16 cellular contexts compared by ENCODE assay signal in the genomic region with DNA sequence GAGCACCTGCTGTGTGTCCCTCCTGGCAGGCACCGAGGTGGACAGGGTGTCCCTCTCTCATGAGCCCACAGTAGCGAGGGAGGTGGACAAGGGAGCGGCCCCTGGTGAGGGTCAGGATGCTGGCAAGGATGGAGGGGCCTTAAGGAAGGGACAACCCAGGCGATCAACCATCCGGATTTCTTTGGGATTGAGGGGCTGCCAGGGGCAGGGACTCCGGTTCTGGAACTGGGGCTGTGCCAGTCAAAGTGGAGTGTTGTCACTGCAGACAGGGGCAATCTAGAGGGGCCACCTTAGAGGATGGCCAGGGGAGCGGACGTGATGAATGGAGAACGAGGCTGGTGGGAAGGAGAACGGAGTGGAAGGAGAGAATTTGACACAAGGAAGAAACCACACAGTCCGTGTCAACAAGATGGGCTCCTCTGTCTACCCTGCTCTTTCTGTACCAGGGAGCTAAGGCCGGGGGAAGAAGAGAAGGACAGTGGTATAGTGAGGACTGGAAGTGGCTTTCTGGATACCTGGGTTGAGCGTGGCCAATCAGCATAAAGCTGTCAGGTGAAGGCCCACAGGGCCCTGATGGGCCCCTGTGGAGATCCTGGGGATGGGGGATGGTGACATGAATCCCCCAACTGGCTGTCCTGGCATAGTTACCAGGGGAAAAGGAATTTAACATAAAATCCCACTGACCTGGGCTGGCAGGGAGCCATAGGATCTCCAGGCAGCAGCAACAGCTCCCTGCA.
A peak's percentile ranks its signal among the peaks of the same experiment; 100 is the strongest.
DNase-seq lines count a peak whose midpoint lies in the region; TF ChIP-seq lines count a peak whose summit lies in the region.
"Had no signal": no experiment of that assay in that cellular context is flagged by ENCODE, and none has a peak within 500 bp of the region (broad histone marks: within the 10 kb centered on the region; RNA-seq: fewer than 3 reads in every experiment).

No MANE protein-coding gene starts in this region.

- H3K27me3 ChIP-seq in BLaER1 (peaks cover 20% of the 10 kb centered on the region; the same call in 1 of the 2 replicates), iPS-20b (ENCODE audit: insufficient read depth, low read length) (no peaks in the 10 kb centered on the region), parathyroid adenoma (ENCODE audit: control insufficient read depth, insufficient read depth, low read length) (no peaks in the 10 kb centered on the region), MM.1S (replicated peaks; ENCODE audit: insufficient read depth, low read length) (peaks cover 30% of the 10 kb centered on the region)
- H3K27me3 ChIP-seq: brain microvascular endothelial cell, Peyer's patch had no signal

- DNase-seq in NOMO-1 treated with DMSO at 0.1 percent for 48 hours (lab: John Stamatoyannopoulos, UW; ENCODE audit: unreplicated experiment) (no peak), MM.1S (no peak), GM03348 (ENCODE audit: low spot score) (no peak)
- no peak for DNase-seq in activated effector memory CD4-positive, alpha-beta T cell treated with Interleukin-2 at 50 U/mL for 16 hours
- DNase-seq: activated CD4-positive, CD25-positive, alpha-beta regulatory T cell; activated CD8-positive, alpha-beta memory T cell treated with anti-CD3 and anti-CD28 coated beads, Interleukin-2, amount 10 ng/mL, durations not matched to agents 7 days and 5 days; brain microvascular endothelial cell; hippocampal formation; NCI-H1930; Peyer's patch; stimulated activated CD4-positive, alpha-beta T cell treated with anti-CD3 and anti-CD28 coated beads, Interleukin-4, amount 100 ng/mL, for 4 hours had no signal

- H3K4me3 ChIP-seq in BLaER1 (no peak overlapping the region), iPS-20b (ENCODE audit: low read length) (no peak overlapping the region; the same call in 1 of the 2 replicates), parathyroid adenoma (ENCODE audit: low read depth, low read length) (no peak overlapping the region), MM.1S (ENCODE audit: low read length) (no peak overlapping the region)
- H3K4me3 ChIP-seq: GM12878, Peyer's patch had no signal

- H3K9me3 ChIP-seq in BLaER1 (no peaks in the 10 kb centered on the region), iPS-20b (ENCODE audit: insufficient read depth, low read depth, low read length) (no peaks in the 10 kb centered on the region), parathyroid adenoma (ENCODE audit: control insufficient read depth, low read length) (no peaks in the 10 kb centered on the region), MM.1S (replicated peaks; ENCODE audit: insufficient read depth, low read length) (no peaks in the 10 kb centered on the region)
- H3K9me3 ChIP-seq: Peyer's patch had no signal

- H3K4me2 ChIP-seq in BLaER1 (peak overlapping the region; percentile 39; the same call in 1 of the 2 replicates), parathyroid adenoma (ENCODE audit: low read length) (no peak overlapping the region), MM.1S (ENCODE audit: low read depth, low read length) (no peak overlapping the region)

- H3K9ac ChIP-seq in BLaER1 (no peak overlapping the region), iPS-20b (ENCODE audit: low read depth, low read length) (peak overlapping the region; percentile 33; the same call in 1 of the 2 replicates), parathyroid adenoma (no peak overlapping the region), MM.1S (ENCODE audit: low read length) (no peak overlapping the region)

- peaks cover 4% of the 10 kb centered on the region for H4K20me1 ChIP-seq in BLaER1
- no peaks in the 10 kb centered on the region for H4K20me1 ChIP-seq in MM.1S (ENCODE audit: insufficient read depth, low read length)

- H3K27ac ChIP-seq in BLaER1: no peak overlapping the region
- peak overlapping the region; percentile 22; the same call in 1 of the 2 replicates for H3K27ac ChIP-seq in VCaP
- H3K27ac ChIP-seq in iPS-20b (ENCODE audit: low read length): peak overlapping the region; percentile 5
- no peak overlapping the region for H3K27ac ChIP-seq in parathyroid adenoma
- no peak overlapping the region for H3K27ac ChIP-seq in MM.1S (ENCODE audit: low read length)
- H3K27ac ChIP-seq: brain microvascular endothelial cell, Peyer's patch had no signal

- H3K79me2 ChIP-seq in parathyroid adenoma (peaks cover 3% of the 10 kb centered on the region), MM.1S (ENCODE audit: low read length) (peaks cover 9% of the 10 kb centered on the region)

- H3F3A ChIP-seq in MM.1S (ENCODE audit: insufficient read depth, low read length): no peaks in the 10 kb centered on the region

- no peaks in the 10 kb centered on the region for H3K9me2 ChIP-seq in MM.1S (replicated peaks; ENCODE audit: insufficient read depth, low read length)

- peaks cover 53% of the 10 kb centered on the region for H3K4me1 ChIP-seq in BLaER1
- H3K4me1 ChIP-seq in iPS-20b (ENCODE audit: insufficient read depth, low read length): peaks cover 17% of the 10 kb centered on the region
- peaks cover 8% of the 10 kb centered on the region for H3K4me1 ChIP-seq in parathyroid adenoma
- peaks cover 7% of the 10 kb centered on the region; the same call in 1 of the 2 replicates for H3K4me1 ChIP-seq in MM.1S (ENCODE audit: low read length)

- no peaks in the 10 kb centered on the region for H3K36me3 ChIP-seq in BLaER1
- H3K36me3 ChIP-seq in iPS-20b (ENCODE audit: insufficient read depth, low read depth, low read length): no peaks in the 10 kb centered on the region
- no peaks in the 10 kb centered on the region for H3K36me3 ChIP-seq in parathyroid adenoma (ENCODE audit: control insufficient read depth, insufficient read depth, low read length)
- H3K36me3 ChIP-seq in MM.1S (replicated peaks; ENCODE audit: insufficient read depth, low read length): no peaks in the 10 kb centered on the region
- H3K36me3 ChIP-seq: brain microvascular endothelial cell, Peyer's patch had no signal

- H2AFZ ChIP-seq in parathyroid adenoma: peak overlapping the region; percentile 75
- no peak overlapping the region for H2AFZ ChIP-seq in MM.1S (ENCODE audit: low read length)

- TF ChIP-seq CTCF in VCaP (conservative IDR thresholded peaks at IDR 0.05) (no peak), parathyroid adenoma (IDR thresholded peaks at IDR 0.05) (no peak), MM.1S (IDR thresholded peaks at IDR 0.05; ENCODE audit: low read length) (no peak)

Comparison
In these comparisons a context has a peak if more than half of its experiments do, and no peak if none do; other contexts are left out.
1. H3K27ac ChIP-seq: peak in VCaP (single experiment) and iPS-20b (single experiment); none in BLaER1 (single experiment), parathyroid adenoma (single experiment) and MM.1S (single experiment).